ENCODE assay signal across 18 cellular contexts in the genomic region with DNA sequence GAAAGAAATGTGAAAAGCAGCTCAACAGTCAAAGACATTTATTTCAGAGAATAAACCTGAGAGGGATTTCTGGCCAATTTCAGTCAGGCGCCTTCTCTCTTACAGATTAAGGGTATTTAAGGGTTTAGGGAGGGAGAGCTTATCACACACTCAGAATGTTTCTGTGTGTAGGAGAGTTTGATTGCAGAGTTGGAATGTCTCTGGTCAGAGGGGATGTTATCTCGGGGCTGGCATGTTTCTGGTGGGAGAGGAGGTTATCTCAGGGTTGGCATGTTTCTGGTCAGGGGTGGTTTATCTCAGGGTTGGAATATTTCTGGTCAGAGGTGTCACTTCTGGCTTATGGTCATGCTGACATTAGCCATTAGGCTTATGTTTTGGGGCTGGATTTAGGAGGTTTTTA.
"Had no signal": no experiment of that assay in that cellular context is flagged by ENCODE, and none has a peak within 500 bp of the region (broad histone marks: within the 10 kb centered on the region; RNA-seq: fewer than 3 reads in every experiment).

No MANE protein-coding gene starts in this region.

- H3K4me3 ChIP-seq: adrenal gland, skin epidermis had no signal

- H3K9me3 ChIP-seq: adrenal gland had no signal

- H3K79me2 ChIP-seq: parathyroid adenoma had no signal

- H3K27me3 ChIP-seq: adrenal gland had no signal

- DNase-seq: activated CD4-positive, alpha-beta T cell treated with anti-CD3 and anti-CD28 coated beads for 4 hours; activated CD8-positive, alpha-beta T cell treated with anti-CD3 and anti-CD28 coated beads for 36 hours; activated effector memory CD4-positive, alpha-beta T cell treated with Interleukin-2 at 50 U/mL for 16 hours; activated T-cell treated with anti-CD3 and anti-CD28 coated beads, Interleukin-2, amount 50 U/mL, for 4 hours; adrenal gland; effector CD8-positive, alpha-beta T cell; foreskin melanocyte; left colon; mammary epithelial cell; naive thymus-derived CD8-positive, alpha-beta T cell; retina; stimulated activated CD4-positive, alpha-beta T cell treated with anti-CD3 and anti-CD28 coated beads, Interleukin-4, amount 100 ng/mL, for 4 hours; stimulated activated CD8-positive, alpha-beta memory T cell treated with anti-CD3 and anti-CD28 coated beads, Interleukin-4, amount 100 ng/mL, for 48 hours; stimulated activated naive CD4-positive, alpha-beta T cell treated with Interleukin-2 at 50 U/mL for 16 hours; substantia nigra had no signal

- H2AFZ ChIP-seq: parathyroid adenoma had no signal

- H3K36me3 ChIP-seq: adrenal gland had no signal

- H3K4me1 ChIP-seq: adrenal gland, parathyroid adenoma had no signal

- ATAC-seq: activated CD8-positive, alpha-beta T cell treated with anti-CD3 and anti-CD28 coated beads for 36 hours; activated T-cell treated with anti-CD3 and anti-CD28 coated beads, Interleukin-2, amount 50 U/mL, for 4 hours; left colon; naive thymus-derived CD8-positive, alpha-beta T cell; WTC11 had no signal

- H3K9ac ChIP-seq: parathyroid adenoma had no signal

- H3K27ac ChIP-seq: adrenal gland, parathyroid adenoma, skin epidermis had no signal
